ENCODE assay signal across 8 cellular contexts in the genomic region with DNA sequence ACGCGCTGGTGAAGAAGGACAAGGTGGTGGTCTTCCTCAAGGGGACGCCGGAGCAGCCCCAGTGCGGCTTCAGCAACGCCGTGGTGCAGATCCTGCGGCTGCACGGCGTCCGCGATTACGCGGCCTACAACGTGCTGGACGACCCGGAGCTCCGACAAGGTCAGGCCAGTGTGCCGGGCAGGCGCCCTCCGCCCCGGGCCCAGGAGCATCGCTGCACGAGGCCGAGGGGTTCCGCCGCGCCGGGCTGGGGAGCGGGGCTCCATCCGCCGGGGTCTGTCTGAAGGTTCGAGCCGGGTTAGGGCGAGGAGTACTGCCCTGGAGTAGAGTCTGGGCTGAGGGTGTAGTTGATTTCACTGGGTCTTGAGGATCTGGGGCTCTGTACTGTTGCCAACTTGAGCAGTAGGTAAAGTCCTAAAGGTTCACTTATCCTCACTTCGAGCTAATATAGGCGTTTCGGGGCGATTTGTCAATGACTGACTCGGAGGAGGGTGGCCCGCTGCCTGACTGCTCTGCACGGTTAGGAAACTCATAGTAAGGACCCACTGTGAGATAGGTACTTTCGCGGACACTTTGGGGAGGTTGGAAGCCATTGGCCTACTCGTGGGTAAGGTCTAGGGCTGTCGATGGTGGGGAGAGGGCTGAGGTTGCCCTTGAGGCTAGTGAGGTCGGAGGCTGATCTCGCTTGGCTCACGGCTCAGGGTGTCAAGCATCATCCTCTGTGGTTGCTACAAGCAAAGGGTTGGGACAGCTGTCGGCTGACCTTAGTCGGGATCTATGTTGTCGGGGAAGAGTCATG. TPM values are rescaled to one million over a fixed set of nuclear protein-coding genes. Genes with fewer than 3 reads are reported as not detected.
DNase-seq lines count a peak whose midpoint lies in the region; ATAC-seq and TF ChIP-seq lines count a peak whose summit lies in the region.

No MANE protein-coding gene starts in this region.

- no peaks in the 10 kb centered on the region for H3K9me2 ChIP-seq in PC-9 (ENCODE audit: insufficient read depth)

- H3K4me1 Mint-ChIP-seq in Calu3 (ENCODE audit: low read depth, unreplicated experiment), result peaks cover 46% of the 10 kb centered on the region

- ATAC-seq in GM21576 (IDR thresholded peaks at IDR 0.05; ENCODE audit: unreplicated experiment) (peak; percentile 0), GM18867 (IDR thresholded peaks at IDR 0.05; ENCODE audit: unreplicated experiment) (no peak)

- no peaks in the 10 kb centered on the region for H3K9me3 ChIP-seq in PC-9 (ENCODE audit: insufficient read depth, low read depth)
- no peaks in the 10 kb centered on the region for H3K9me3 ChIP-seq in neutrophil

- H3K9me3 Mint-ChIP-seq in Calu3 (ENCODE audit: low read depth, unreplicated experiment), result no peaks in the 10 kb centered on the region

- H4K20me1 ChIP-seq in PC-9 (ENCODE audit: insufficient read depth), result peaks cover 25% of the 10 kb centered on the region

- H3K4me1 ChIP-seq in PC-9 (replicated peaks; ENCODE audit: insufficient read depth), result peaks cover 37% of the 10 kb centered on the region
- peaks cover 26 to 29% of the 10 kb centered on the region in 2 experiments for H3K4me1 ChIP-seq in neutrophil (ENCODE audit: control insufficient read depth in 1 of 2, insufficient read depth in 1 of 2, low read depth in 1 of 2, low read length in 1 of 2)

- peaks cover 15% of the 10 kb centered on the region; the same call in 1 of the 2 replicates for H3F3A ChIP-seq in PC-9 (ENCODE audit: insufficient read depth, low read depth)

- H3K27me3 Mint-ChIP-seq in Calu3 (ENCODE audit: unreplicated experiment), result no peaks in the 10 kb centered on the region

- CTCF ChIA-PET in Calu3 (lab: Charles Lee), result interaction anchor here (3.0 kb wide), 1 partner anchor 93 kb away, joined by 12 read pairs; no protein-coding TSS in a partner anchor
- CTCF ChIA-PET in PC-9 (lab: Charles Lee), result no interaction called here

- intact Hi-C loops in Calu3 (cut with micrococcal nuclease; ENCODE audit: unreplicated experiment) (loop anchor here (10.0 kb wide), 1 partner anchor 381 kb away; a partner anchor contains a TSS), PC-9 (cut with micrococcal nuclease; ENCODE audit: unreplicated experiment) (no loop called here)

- H3K36me3 Mint-ChIP-seq in Calu3 (ENCODE audit: insufficient read depth, unreplicated experiment), result peaks cover 57% of the 10 kb centered on the region

- H3K27ac ChIP-seq in PC-9 (no peak overlapping the region), neutrophil (peak overlapping the region; percentile 86)

- DNase-seq in Calu3, result no peak
- no peak for DNase-seq in PC-9
- no peak for DNase-seq in epithelial cell of esophagus (ENCODE audit: low read depth)
- no peak for DNase-seq in GM20000 (ENCODE audit: low spot score)
- DNase-seq in iPS-NIHi7 (ENCODE audit: extremely low spot score), result no peak

- no peaks in the 10 kb centered on the region for H3K27me3 ChIP-seq in PC-9 (ENCODE audit: insufficient read depth, low read depth)
- H3K27me3 ChIP-seq in neutrophil, result no peaks in the 10 kb centered on the region

- TF ChIP-seq CTCF in Calu3 (IDR thresholded peaks at IDR 0.05; ENCODE audit: unreplicated experiment) (no peak), PC-9 (conservative IDR thresholded peaks at IDR 0.05) (no peak), epithelial cell of esophagus (IDR thresholded peaks at IDR 0.05; ENCODE audit: insufficient read depth, low read depth, low read length, missing control alignments) (no peak), neutrophil (IDR thresholded peaks at IDR 0.05) (no peak), GM20000 (IDR thresholded peaks at IDR 0.05; ENCODE audit: extremely low read depth, missing control alignments) (no peak)

- no TSS peak for BruUV-seq in Calu3 (replicated peaks; lab: Mats Ljungman, UMichigan)
- BruUV-seq in PC-9 (replicated peaks; lab: Mats Ljungman, UMichigan), result TSS peak; percentile 26

- POLR2A ChIA-PET in PC-9 (lab: Charles Lee; ENCODE audit: unreplicated experiment), result interaction anchor here (0.6 kb wide), 2 partner anchors 66 to 78 kb away, joined by 3 read pairs; no protein-coding TSS in a partner anchor

- H3K79me2 ChIP-seq in PC-9 (ENCODE audit: low read depth), result peaks cover 90% of the 10 kb centered on the region

- H3K36me3 ChIP-seq in PC-9 (ENCODE audit: low read depth) (peaks cover 12% of the 10 kb centered on the region), neutrophil (no peaks in the 10 kb centered on the region)

- peak overlapping the region; percentile 85 for H3K4me3 ChIP-seq in PC-9
- peak overlapping the region; percentile 86 for H3K4me3 ChIP-seq in epithelial cell of esophagus (ENCODE audit: low read length)
- peak overlapping the region; percentile 71 to 98 for H3K4me3 ChIP-seq in neutrophil (ENCODE audit: low read depth in 1 of 2, low read length in 1 of 2)

- peak overlapping the region; percentile 82 for H3K4me3 Mint-ChIP-seq in Calu3 (ENCODE audit: low read depth, unreplicated experiment)

- H2AFZ ChIP-seq in PC-9, result no peak overlapping the region

- peak overlapping the region; percentile 73 for H3K27ac Mint-ChIP-seq in Calu3 (ENCODE audit: unreplicated experiment)

- peak overlapping the region; percentile 96 for H3K4me2 ChIP-seq in PC-9

RNA-seq across cellular contexts. Expression of a gene that starts 0.6 kb away (rescaled TPM):
- total RNA-seq in Calu3 (2022) (54.8 and 58.0 TPM in 2 replicates), PC-9 (2021) (19.6 and 23.2 TPM in 2 replicates)

RNA-seq across cellular contexts. Expression of a gene that starts 19.0 kb away (rescaled TPM):
- total RNA-seq in Calu3 (2022) (0.97 and 1.1 TPM in 2 replicates), PC-9 (2021) (1.5 and 1.9 TPM in 2 replicates)
